8 cellular contexts compared by ENCODE assay signal in genomic region chr20:33992145-33992922, GRCh38. TPM values are rescaled to one million over a fixed set of nuclear protein-coding genes. Genes with fewer than 3 reads are reported as not detected.
DNase-seq lines count a peak whose midpoint lies in the region; ATAC-seq and TF ChIP-seq lines count a peak whose summit lies in the region.

No MANE protein-coding gene starts in this region.

- H3K27ac ChIP-seq in VCaP: peak overlapping the region; percentile 98
- H3K27ac ChIP-seq in gastroesophageal sphincter: peak overlapping the region; percentile 74 to 99 (median 95)

- TF ChIP-seq CTCF in VCaP (conservative IDR thresholded peaks at IDR 0.05) (no peak), gastroesophageal sphincter (IDR thresholded peaks at IDR 0.05) (no peak)

- H3K4me1 ChIP-seq in gastroesophageal sphincter (peaks cover 4 to 41% (median 20%) of the 10 kb centered on the region in 3 donors), skeletal muscle satellite cell (ENCODE audit: control insufficient read depth, insufficient read depth, low read length) (peaks cover 25% of the 10 kb centered on the region)

- peaks cover 0 to 4% of the 10 kb centered on the region in 2 donors for H3K36me3 ChIP-seq in gastroesophageal sphincter
- H3K36me3 ChIP-seq in skeletal muscle satellite cell (ENCODE audit: insufficient read depth, low read length): peaks cover 4% of the 10 kb centered on the region

- H3K9ac ChIP-seq in skeletal muscle satellite cell (ENCODE audit: low read depth, low read length): peak overlapping the region; percentile 89

- DNase-seq in NOMO-1 treated with DMSO at 0.1 percent for 48 hours (lab: John Stamatoyannopoulos, UW; ENCODE audit: unreplicated experiment): peak; percentile 14
- DNase-seq in NOMO-1 treated with dmso at 0.1 percent for 144 hours (lab: John Stamatoyannopoulos, UW; ENCODE audit: unreplicated experiment): no peak

- H3K4me3 ChIP-seq in gastroesophageal sphincter: peak overlapping the region; percentile 88 to 99
- peak overlapping the region; percentile 88 for H3K4me3 ChIP-seq in skeletal muscle satellite cell (ENCODE audit: low read length)

- peak overlapping the region; percentile 90 for H3K4me2 ChIP-seq in skeletal muscle satellite cell (ENCODE audit: low read length)

- H3K27me3 ChIP-seq in gastroesophageal sphincter (no peaks in the 10 kb centered on the region), skeletal muscle satellite cell (ENCODE audit: control insufficient read depth, insufficient read depth, low read length) (no peaks in the 10 kb centered on the region)

- ATAC-seq in gastroesophageal sphincter (no peak), HG02642 (IDR thresholded peaks at IDR 0.05; ENCODE audit: poor library complexity, unreplicated experiment) (no peak), HG03025 (IDR thresholded peaks at IDR 0.05; ENCODE audit: low FRiP score, unreplicated experiment) (no peak), HG02938 (IDR thresholded peaks at IDR 0.05; ENCODE audit: unreplicated experiment) (no peak)

- TF ChIP-seq POLR2A in gastroesophageal sphincter (IDR thresholded peaks at IDR 0.05): no peak

- TF ChIP-seq EP300 in gastroesophageal sphincter (IDR thresholded peaks at IDR 0.05): no peak

- whole genome bisulfite sequencing in gastroesophageal sphincter (ENCODE audit: low coverage in 1 of 2), 2 donors: 37 to 38% methylated on average over 11 to 14 of the region's 20 CpGs

- H3K9me3 ChIP-seq in gastroesophageal sphincter (no peaks in the 10 kb centered on the region), skeletal muscle satellite cell (replicated peaks; ENCODE audit: low read length) (no peaks in the 10 kb centered on the region)

RNA-seq across cellular contexts. Expression of gene RALY, which starts 1.4 kb away (rescaled TPM):
- total RNA-seq in gastroesophageal sphincter: 100 to 1,000 TPM in 1 of 4 donors, 10 to 100 TPM in 3; 76.6 to 124 (median 98.8) TPM
- 56.3 and 71.2 TPM in 2 replicates for total RNA-seq in skeletal muscle satellite cell (2012; rRNA removed)
